In genomic region chr6:3732345-3733141, GRCh38 we compare ENCODE assay signal across 8 cellular contexts. TPM values are rescaled to one million over a fixed set of nuclear protein-coding genes. Genes with fewer than 3 reads are reported as not detected.
A peak's percentile ranks its signal among the peaks of the same experiment; 100 is the strongest.
DNase-seq lines count a peak whose midpoint lies in the region; ATAC-seq and TF ChIP-seq lines count a peak whose summit lies in the region.

No MANE protein-coding gene starts in this region.

- H3F3A ChIP-seq in MM.1S (ENCODE audit: insufficient read depth, low read length) = no peaks in the 10 kb centered on the region

- no peaks in the 10 kb centered on the region for H3K36me3 ChIP-seq in MM.1S (replicated peaks; ENCODE audit: insufficient read depth, low read length)
- H3K36me3 ChIP-seq in vagina = peaks cover 0 to 43% of the 10 kb centered on the region in 2 donors

- intact Hi-C loops in posterior cingulate gyrus (cut with DNase I) = loop anchor here (1.0 to 10.0 kb wide), 4 partner anchors 278 to 605 kb away; partner anchors contain the start of gene SLC22A23
- intact Hi-C loops in vagina (cut with DNase I) = loop anchor here (5.0 kb wide), 2 partner anchors 320 to 450 kb away; no protein-coding TSS in a partner anchor

- H3K27ac ChIP-seq in MM.1S (ENCODE audit: low read length) = no peak overlapping the region
- H3K27ac ChIP-seq in vagina = no peak overlapping the region

- H3K79me2 ChIP-seq in MM.1S (ENCODE audit: low read length) = no peaks in the 10 kb centered on the region

- no peaks in the 10 kb centered on the region for H3K9me2 ChIP-seq in MM.1S (replicated peaks; ENCODE audit: insufficient read depth, low read length)

- ATAC-seq in HG02571 (IDR thresholded peaks at IDR 0.05; ENCODE audit: unreplicated experiment) = no peak

- H3K27me3 ChIP-seq in MM.1S (replicated peaks; ENCODE audit: insufficient read depth, low read length) (no peaks in the 10 kb centered on the region), vagina (no peaks in the 10 kb centered on the region)

- TF ChIP-seq CTCF in MM.1S (IDR thresholded peaks at IDR 0.05; ENCODE audit: low read length) = peak; percentile 89
- TF ChIP-seq CTCF in vagina (IDR thresholded peaks at IDR 0.05) = peak; percentile 70 to 82 (median 73)

- H3K9me3 ChIP-seq in MM.1S (replicated peaks; ENCODE audit: insufficient read depth, low read length) (no peaks in the 10 kb centered on the region), vagina (no peaks in the 10 kb centered on the region)

- no peak overlapping the region for H3K4me2 ChIP-seq in MM.1S (ENCODE audit: low read depth, low read length)

- H3K4me3 ChIP-seq in MM.1S (ENCODE audit: low read length) (no peak overlapping the region), vagina (no peak overlapping the region)

- TF ChIP-seq POLR2A in vagina (IDR thresholded peaks at IDR 0.05) = no peak

- H3K9ac ChIP-seq in MM.1S (ENCODE audit: low read length) = no peak overlapping the region

- DNase-seq in GM04504 (ENCODE audit: low read depth) = peak; percentile 61
- peak; percentile 40 for DNase-seq in MM.1S
- peak; percentile 58 for DNase-seq in SK-N-DZ (ENCODE audit: low spot score)
- DNase-seq in activated naive CD4-positive, alpha-beta T cell (lab: John Stamatoyannopoulos, UW) = peak in 3 of 4 experiments; percentile 20 to 49 (median 29)
- peak; percentile 79 for DNase-seq in globus pallidus (ENCODE audit: low spot score)
- DNase-seq in posterior cingulate gyrus = peak; percentile 66 to 97 (median 84)
- peak in 1 of 2 donors; percentile 89 for DNase-seq in vagina (ENCODE audit: extremely low spot score in 2 of 2)

- no peaks in the 10 kb centered on the region for H4K20me1 ChIP-seq in MM.1S (ENCODE audit: insufficient read depth, low read length)

- no peaks in the 10 kb centered on the region for H3K4me1 ChIP-seq in MM.1S (ENCODE audit: low read length)
- peaks cover 40% of the 10 kb centered on the region for H3K4me1 ChIP-seq in vagina

- no peak overlapping the region for H2AFZ ChIP-seq in MM.1S (ENCODE audit: low read length)

RNA-seq across cellular contexts. Expression of gene PXDC1, which starts 19.0 kb away (rescaled TPM):
- polyA plus RNA-seq in SK-N-DZ (2014; cell fraction: cytosol; rRNA removed) = not detected in 2 replicates
- polyA plus RNA-seq in SK-N-DZ (2014; cell fraction: nucleus; rRNA removed) = 0.32 TPM in 1 of 2 replicates, not detected in the other
- total RNA-seq in vagina = 75.9 TPM
